23 cellular contexts compared by ENCODE assay signal in the genomic region with DNA sequence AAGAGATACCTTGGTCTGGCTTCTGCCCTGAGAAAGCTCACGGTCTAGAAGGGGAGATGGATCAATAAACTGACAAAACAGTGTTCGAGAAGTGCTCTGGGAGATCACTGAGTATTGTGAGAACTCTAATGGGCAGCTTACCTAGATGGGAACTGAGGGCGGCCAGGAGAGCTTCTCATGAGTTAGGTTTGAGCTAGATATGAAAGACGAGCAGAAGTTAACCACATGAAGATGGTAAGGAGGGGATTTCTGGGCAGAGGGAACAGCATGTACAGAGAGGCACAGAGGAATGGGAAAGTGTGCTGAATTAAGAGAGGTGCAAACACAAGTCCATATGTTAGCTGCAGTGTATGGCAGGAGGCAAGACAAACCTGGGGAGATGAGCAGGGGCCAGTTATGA.
"Had no signal": no experiment of that assay in that cellular context is flagged by ENCODE, and none has a peak within 500 bp of the region (broad histone marks: within the 10 kb centered on the region; RNA-seq: fewer than 3 reads in every experiment).

No MANE protein-coding gene starts in this region.

- H3K27me3 ChIP-seq: right lobe of liver, upper lobe of left lung had no signal

- H3K4me3 Mint-ChIP-seq: activated CD4-positive, alpha-beta memory T cell treated with anti-CD3 and anti-CD28 coated beads for 36 hours; activated naive CD4-positive, alpha-beta T cell treated with anti-CD3 and anti-CD28 coated beads, Interleukin-2, amount 10 ng/mL, durations not matched to agents 7 days and 5 days; activated T-cell treated with anti-CD3 and anti-CD28 coated beads, Interleukin-2, amount 50 U/mL, for 72 hours; brain; mesothelial cell of epicardium; neural crest cell; stimulated activated naive B cell treated with anti-CD40 and anti-IgM and Interleukin-4, amounts not matched to agents 10 μg/mL and 1 μg/mL and 100 μg/mL, for 72 hours had no signal

- ATAC-seq: activated T-cell treated with anti-CD3 and anti-CD28 coated beads, Interleukin-2, amount 50 U/mL, for 72 hours; esophagus mucosa; right lobe of liver; stimulated activated naive B cell treated with anti-CD40 and anti-IgM and Interleukin-4, amounts not matched to agents 10 μg/mL and 1 μg/mL and 100 μg/mL, for 72 hours had no signal

- H3K27ac ChIP-seq: left ventricle myocardium inferior, right lobe of liver, skin epidermis, thoracic aorta, upper lobe of left lung had no signal

- H3K4me3 ChIP-seq: left ventricle myocardium inferior, right lobe of liver, skin epidermis, thoracic aorta, upper lobe of left lung had no signal

- H3K9me3 Mint-ChIP-seq: stimulated activated naive B cell treated with anti-CD40 and anti-IgM and Interleukin-4, amounts not matched to agents 10 μg/mL and 1 μg/mL and 100 μg/mL, for 72 hours had no signal

- H3K27me3 Mint-ChIP-seq: activated CD4-positive, alpha-beta memory T cell treated with anti-CD3 and anti-CD28 coated beads for 36 hours; activated naive CD4-positive, alpha-beta T cell treated with anti-CD3 and anti-CD28 coated beads, Interleukin-2, amount 10 ng/mL, durations not matched to agents 7 days and 5 days; brain; stimulated activated naive B cell treated with anti-CD40 and anti-IgM and Interleukin-4, amounts not matched to agents 10 μg/mL and 1 μg/mL and 100 μg/mL, for 72 hours had no signal

- H3K36me3 ChIP-seq: right lobe of liver, thoracic aorta, upper lobe of left lung had no signal

- H3K9me3 ChIP-seq: right lobe of liver, thoracic aorta, upper lobe of left lung had no signal

- H3K27ac Mint-ChIP-seq: activated CD4-positive, alpha-beta memory T cell treated with anti-CD3 and anti-CD28 coated beads for 36 hours; activated naive CD4-positive, alpha-beta T cell treated with anti-CD3 and anti-CD28 coated beads, Interleukin-2, amount 10 ng/mL, durations not matched to agents 7 days and 5 days; activated T-cell treated with anti-CD3 and anti-CD28 coated beads, Interleukin-2, amount 50 U/mL, for 72 hours; mesothelial cell of epicardium; stimulated activated naive B cell treated with anti-CD40 and anti-IgM and Interleukin-4, amounts not matched to agents 10 μg/mL and 1 μg/mL and 100 μg/mL, for 72 hours had no signal

- DNase-seq: activated CD4-positive, alpha-beta memory T cell treated with anti-CD3 and anti-CD28 coated beads for 36 hours; activated CD4-positive, alpha-beta T cell treated with anti-CD3 and anti-CD28 coated beads for 1 hour; activated effector memory CD4-positive, alpha-beta T cell treated with anti-CD3 and anti-CD28 coated beads, Interleukin-2, amount 50 U/mL, for 16 hours; activated naive CD4-positive, alpha-beta T cell treated with anti-CD3 and anti-CD28 coated beads, Interleukin-2, amount 10 ng/mL, durations not matched to agents 7 days and 5 days; activated T-cell treated with anti-CD3 and anti-CD28 coated beads, Interleukin-2, amount 50 U/mL, for 72 hours; aorta; dermis blood vessel endothelial cell; effector CD8-positive, alpha-beta T cell; foreskin melanocyte; hippocampal formation; left ventricle myocardium inferior; posterior cingulate gyrus; right lobe of liver; stimulated activated CD4-positive, alpha-beta T cell treated with anti-CD3 and anti-CD28 coated beads, Interleukin-1b, Interleukin-23, amount 100 ng/mL, for 48 hours; stimulated activated naive B cell treated with anti-CD40 and anti-IgM and Interleukin-4, amounts not matched to agents 10 μg/mL and 1 μg/mL and 100 μg/mL, for 72 hours; T-helper 1 cell; upper lobe of left lung had no signal
